Comparison of ENCODE assay signal across 7 cellular contexts in the genomic region with DNA sequence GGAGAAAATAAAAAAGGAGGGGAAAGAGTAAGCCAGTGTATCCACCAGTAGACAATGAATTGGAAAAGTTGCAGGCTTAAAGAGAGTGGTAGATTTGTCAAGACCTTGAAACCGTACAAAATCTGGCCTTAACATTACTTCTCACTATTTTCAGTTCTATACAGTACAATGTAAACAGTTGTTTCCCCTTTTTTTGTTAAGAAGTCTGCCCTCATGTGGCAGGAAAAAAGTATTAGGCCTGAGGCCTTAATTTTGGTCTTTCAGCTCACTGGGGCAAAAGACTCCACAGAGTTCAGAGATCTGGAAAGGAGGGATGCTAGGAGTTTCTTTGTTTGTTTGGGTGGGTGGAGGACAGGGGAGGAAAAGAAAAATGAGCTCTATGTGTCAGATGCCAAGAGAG.
DNase-seq lines count a peak whose midpoint lies in the region; ATAC-seq and TF ChIP-seq lines count a peak whose summit lies in the region.

No MANE protein-coding gene starts in this region.

- intact Hi-C loops in upper lobe of right lung (cut with DNase I) = no loop called here

- H3K4me1 ChIP-seq in Karpas-422 (ENCODE audit: low read length) (no peaks in the 10 kb centered on the region), upper lobe of right lung (no peaks in the 10 kb centered on the region)

- peak; percentile 78 for ATAC-seq in GM19438 (IDR thresholded peaks at IDR 0.05; ENCODE audit: low read depth, unreplicated experiment)
- no peak for ATAC-seq in upper lobe of right lung
- no peak for ATAC-seq in HG03045 (IDR thresholded peaks at IDR 0.05; ENCODE audit: unreplicated experiment)

- H3K4me3 ChIP-seq in GM06990 (replicated peaks; ENCODE audit: low read depth, low read length) (no peak overlapping the region), Karpas-422 (ENCODE audit: low read length) (no peak overlapping the region), upper lobe of right lung (no peak overlapping the region)

- no peak overlapping the region for H3K4me2 ChIP-seq in Karpas-422 (ENCODE audit: low read depth, low read length, poor library complexity, severe bottlenecking)

- no peaks in the 10 kb centered on the region for H3K9me2 ChIP-seq in Karpas-422 (replicated peaks; ENCODE audit: insufficient read depth, low read length)

- H3K79me2 ChIP-seq in Karpas-422 (ENCODE audit: low read length) = no peaks in the 10 kb centered on the region

- H3K27me3 ChIP-seq in GM06990 (replicated peaks; ENCODE audit: control insufficient read depth, insufficient read depth, low read length) (no peaks in the 10 kb centered on the region), Karpas-422 (ENCODE audit: low read length) (no peaks in the 10 kb centered on the region), upper lobe of right lung (no peaks in the 10 kb centered on the region)

- H3K9me3 ChIP-seq in Karpas-422 (ENCODE audit: low read length) (no peaks in the 10 kb centered on the region), upper lobe of right lung (no peaks in the 10 kb centered on the region)

- TF ChIP-seq CTCF in GM06990 (IDR thresholded peaks at IDR 0.05; ENCODE audit: insufficient read depth, low read length, poor library complexity, severe bottlenecking) (peak; percentile 53), upper lobe of right lung (IDR thresholded peaks at IDR 0.05) (peak; percentile 27)

- no peak overlapping the region for H2AFZ ChIP-seq in Karpas-422 (ENCODE audit: low read length)

- no peaks in the 10 kb centered on the region for H3K36me3 ChIP-seq in GM06990 (ENCODE audit: control insufficient read depth, insufficient read depth, low read length)
- H3K36me3 ChIP-seq in Karpas-422 (ENCODE audit: insufficient read depth, low read length) = no peaks in the 10 kb centered on the region
- no peaks in the 10 kb centered on the region for H3K36me3 ChIP-seq in upper lobe of right lung

- H3K9ac ChIP-seq in Karpas-422 (ENCODE audit: low read length) = no peak overlapping the region

- DNase-seq in GM06990 (ENCODE audit: extremely low read depth, insufficient read length) (no peak), Karpas-422 (peak; percentile 71), cerebellar cortex (ENCODE audit: low spot score) (peak; percentile 45), upper lobe of right lung (no peak), NCI-H187 (lab: John Stamatoyannopoulos, UW) (no peak)

- no peaks in the 10 kb centered on the region for H4K20me1 ChIP-seq in Karpas-422 (ENCODE audit: insufficient read depth, low read depth, low read length)

- H3K27ac ChIP-seq in Karpas-422 (ENCODE audit: low read length) (no peak overlapping the region), upper lobe of right lung (no peak overlapping the region)

Comparison
In these comparisons a context has a peak if more than half of its experiments do, and no peak if none do; other contexts are left out.
1. DNase-seq: peak in Karpas-422 (single experiment) and cerebellar cortex (single experiment); none in GM06990 (single experiment), upper lobe of right lung (single experiment) and NCI-H187 (0 of 2).